ENCODE assay signal across 8 cellular contexts in genomic region chr17:28041844-28042656, GRCh38. TPM values are rescaled to one million over a fixed set of nuclear protein-coding genes. Genes with fewer than 3 reads are reported as not detected.
DNase-seq lines count a peak whose midpoint lies in the region; ATAC-seq and TF ChIP-seq lines count a peak whose summit lies in the region.

No MANE protein-coding gene starts in this region.

- H3K27me3 ChIP-seq in stomach = no peaks in the 10 kb centered on the region

- H3K9me3 Mint-ChIP-seq in activated naive CD8-positive, alpha-beta T cell treated with anti-CD3 and anti-CD28 coated beads, Interleukin-2, amount 50 U/mL, for 24 hours = no peaks in the 10 kb centered on the region

- no peak for TF ChIP-seq CTCF in stomach (IDR thresholded peaks at IDR 0.05)

- no peaks in the 10 kb centered on the region for H3K9me3 ChIP-seq in stomach

- DNase-seq in DMS 273 (lab: John Stamatoyannopoulos, UW; ENCODE audit: unreplicated experiment) (peak; percentile 55), DMS 273 treated with DMSO at 0.1 percent for 48 hours (lab: John Stamatoyannopoulos, UW) (no peak), iris pigment epithelial cell (ENCODE audit: low read depth) (peak; percentile 29), stomach (no peak), NCI-H1092 (lab: John Stamatoyannopoulos, UW) (no peak)
- DNase-seq in activated naive CD8-positive, alpha-beta T cell treated with anti-CD3 and anti-CD28 coated beads, Interleukin-2, amount 50 U/mL, for 24 hours = no peak
- DNase-seq in activated CD4-positive, CD25-positive, alpha-beta regulatory T cell (lab: John Stamatoyannopoulos, UW) = no peak

- peak overlapping the region; percentile 92 to 99 (median 92) for H3K4me3 ChIP-seq in stomach

- H3K27ac ChIP-seq in stomach = peak overlapping the region; percentile 94 to 97 (median 95)

- TF ChIP-seq EP300 in stomach (IDR thresholded peaks at IDR 0.05) = no peak

- H3K4me1 ChIP-seq in stomach = peaks cover 27 to 50% (median 40%) of the 10 kb centered on the region in 4 donors

- peak overlapping the region; percentile 66 for H3K27ac Mint-ChIP-seq in activated naive CD8-positive, alpha-beta T cell treated with anti-CD3 and anti-CD28 coated beads, Interleukin-2, amount 50 U/mL, for 24 hours

- H3K4me1 Mint-ChIP-seq in activated naive CD8-positive, alpha-beta T cell treated with anti-CD3 and anti-CD28 coated beads, Interleukin-2, amount 50 U/mL, for 24 hours = peaks cover 62% of the 10 kb centered on the region

- no peaks in the 10 kb centered on the region for H3K36me3 ChIP-seq in stomach

- 2 to 3% (median 2%) methylated on average over 19 to 32 of the region's 34 CpGs for WGBS in stomach, 5 donors

- peak overlapping the region; percentile 84 for H3K4me3 Mint-ChIP-seq in activated naive CD8-positive, alpha-beta T cell treated with anti-CD3 and anti-CD28 coated beads, Interleukin-2, amount 50 U/mL, for 24 hours

- peaks cover 10% of the 10 kb centered on the region for H3K36me3 Mint-ChIP-seq in activated naive CD8-positive, alpha-beta T cell treated with anti-CD3 and anti-CD28 coated beads, Interleukin-2, amount 50 U/mL, for 24 hours (ENCODE audit: low read depth)

- no peak for TF ChIP-seq POLR2A in stomach (IDR thresholded peaks at IDR 0.05)

- intact Hi-C loops in stomach (cut with DNase I; ENCODE audit: low total_unique reads) = no loop called here

- peak; percentile 1 for ATAC-seq in HG03135 (IDR thresholded peaks at IDR 0.05; ENCODE audit: unreplicated experiment)
- peak; percentile 12 for ATAC-seq in activated naive CD8-positive, alpha-beta T cell treated with anti-CD3 and anti-CD28 coated beads, Interleukin-2, amount 50 U/mL, for 24 hours

- H3K27me3 Mint-ChIP-seq in activated naive CD8-positive, alpha-beta T cell treated with anti-CD3 and anti-CD28 coated beads, Interleukin-2, amount 50 U/mL, for 24 hours = no peaks in the 10 kb centered on the region

RNA-seq across cellular contexts. Expression of gene NLK, which starts 0.4 kb away (rescaled TPM):
- 100 to 1,000 TPM in 1 of 5 donors, 10 to 100 TPM in 3, 1 to 10 TPM in 1; 5.5 to 169 (median 28.4) TPM for total RNA-seq in stomach
- 1 to 10 TPM; 4.3 to 5.5 (median 5.4) TPM for polyA plus RNA-seq in stomach

Comparison
In these comparisons a context has a peak if more than half of its experiments do, and no peak if none do; other contexts are left out.
1. DNase-seq: peak in DMS 273 (single experiment) and iris pigment epithelial cell (single experiment); none in DMS 273 treated with DMSO at 0.1 percent for 48 hours (single experiment), activated naive CD8-positive, alpha-beta T cell treated with anti-CD3 and anti-CD28 coated beads, Interleukin-2, amount 50 U/mL, for 24 hours (single experiment), stomach (single experiment), NCI-H1092 (single experiment) and activated CD4-positive, CD25-positive, alpha-beta regulatory T cell (0 of 4).